ENCODE assay signal across 13 cellular contexts in the genomic region with DNA sequence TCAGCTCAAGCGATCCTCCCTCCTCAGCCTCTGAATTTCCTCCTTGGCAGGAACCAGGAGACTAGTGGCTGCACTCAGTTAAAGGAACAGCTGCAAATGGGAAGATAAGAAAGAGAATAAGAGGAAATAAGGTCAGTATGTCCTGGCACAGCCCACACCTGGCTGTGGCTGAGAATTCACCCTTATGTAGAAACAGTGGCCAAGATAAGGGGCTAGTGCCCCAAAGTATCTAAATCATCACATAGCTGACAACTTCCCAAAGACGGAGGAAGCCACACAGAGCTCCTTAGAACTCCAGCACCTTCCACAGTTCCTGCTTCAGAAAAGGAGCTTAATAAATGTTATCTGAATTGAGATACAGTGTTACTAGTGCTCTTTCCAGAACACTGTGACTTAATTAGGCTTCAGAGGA. TPM values are rescaled to one million over a fixed set of nuclear protein-coding genes. Genes with fewer than 3 reads are reported as not detected.
DNase-seq lines count a peak whose midpoint lies in the region; ATAC-seq and TF ChIP-seq lines count a peak whose summit lies in the region.
"Had no signal": no experiment of that assay in that cellular context is flagged by ENCODE, and none has a peak within 500 bp of the region (broad histone marks: within the 10 kb centered on the region; RNA-seq: fewer than 3 reads in every experiment).

No MANE protein-coding gene starts in this region.

- H3K4me3 ChIP-seq in ACC112 (ENCODE audit: low read depth, low read length) (peak overlapping the region; percentile 29; the same call in 1 of the 2 replicates), esophagus squamous epithelium (no peak overlapping the region), parathyroid adenoma (ENCODE audit: low read depth, low read length) (no peak overlapping the region), aorta (ENCODE audit: low read length in 2 of 2) (no peak overlapping the region)

- TF ChIP-seq CTCF in esophagus squamous epithelium (IDR thresholded peaks at IDR 0.05) (no peak), parathyroid adenoma (IDR thresholded peaks at IDR 0.05) (no peak)

- POLR2A ChIA-PET in activated CD4-positive, alpha-beta T cell treated with anti-CD3 and anti-CD28 coated beads, Interleukin-2, amount 10 ng/mL, durations not matched to agents 7 days and 5 days (lab: Charles Lee) = no interaction called here

- no peak overlapping the region for H3K4me2 ChIP-seq in parathyroid adenoma (ENCODE audit: low read length)

- DNase-seq in OCI-M1 (lab: John Stamatoyannopoulos, UW) = peak; percentile 91
- DNase-seq in esophagus squamous epithelium (lab: John Stamatoyannopoulos, UW) = no peak
- DNase-seq in iPS-NIHi11 (ENCODE audit: low spot score) = no peak
- no peak for DNase-seq in aorta
- no peak for DNase-seq in activated CD4-positive, alpha-beta T cell treated with anti-CD3 and anti-CD28 coated beads, Interleukin-2, amount 10 ng/mL, durations not matched to agents 7 days and 5 days
- DNase-seq: activated gamma-delta T cell, NCI-H1694 treated with DMSO at 0.1 percent for 48 hours had no signal

- no peaks in the 10 kb centered on the region for H3K9me3 Mint-ChIP-seq in activated CD4-positive, alpha-beta T cell treated with anti-CD3 and anti-CD28 coated beads, Interleukin-2, amount 10 ng/mL, durations not matched to agents 7 days and 5 days

- H3K4me1 ChIP-seq in ACC112 (ENCODE audit: control insufficient read depth, insufficient read depth, low read length, unreplicated experiment) (peaks cover 29% of the 10 kb centered on the region), esophagus squamous epithelium (peaks cover 28 to 45% (median 35%) of the 10 kb centered on the region in 3 donors), parathyroid adenoma (no peaks in the 10 kb centered on the region), aorta (ENCODE audit: control insufficient read depth in 1 of 2, insufficient read depth in 2 of 2, low read length in 2 of 2) (no peaks in the 10 kb centered on the region)

- peaks cover 25% of the 10 kb centered on the region for H3K79me2 ChIP-seq in ACC112 (ENCODE audit: control insufficient read depth, insufficient read depth, low read length, unreplicated experiment)
- peaks cover 13% of the 10 kb centered on the region for H3K79me2 ChIP-seq in parathyroid adenoma

- H3K36me3 ChIP-seq in ACC112 (ENCODE audit: insufficient read depth, low read length) = no peaks in the 10 kb centered on the region
- no peaks in the 10 kb centered on the region for H3K36me3 ChIP-seq in esophagus squamous epithelium
- H3K36me3 ChIP-seq in parathyroid adenoma (ENCODE audit: control insufficient read depth, insufficient read depth, low read length) = no peaks in the 10 kb centered on the region
- H3K36me3 ChIP-seq in aorta (ENCODE audit: control insufficient read depth in 1 of 2, insufficient read depth in 2 of 2, low read length in 1 of 2) = no peaks in the 10 kb centered on the region

- CTCF ChIA-PET in activated CD4-positive, alpha-beta T cell treated with anti-CD3 and anti-CD28 coated beads, Interleukin-2, amount 10 ng/mL, durations not matched to agents 7 days and 5 days (lab: Charles Lee) = interaction anchor here (0.7 kb wide), 1 partner anchor 1175 kb away, joined by 3 read pairs; no protein-coding TSS in a partner anchor

- H3K27ac Mint-ChIP-seq in activated CD4-positive, alpha-beta T cell treated with anti-CD3 and anti-CD28 coated beads, Interleukin-2, amount 10 ng/mL, durations not matched to agents 7 days and 5 days = no peak overlapping the region

- intact Hi-C loops in esophagus squamous epithelium (cut with DNase I) = no loop called here
- intact Hi-C loops in aorta (cut with DNase I) = loop anchor here (10.0 kb wide), 3 partner anchors 98 to 352 kb away; a partner anchor contains a TSS

- no peak overlapping the region for H3K9ac ChIP-seq in parathyroid adenoma

- 43% methylated on average over 2 of the region's 2 CpGs for WGBS in esophagus squamous epithelium, 2 donors
- WGBS in aorta, 2 donors = 61 to 63% methylated on average over 2 of the region's 2 CpGs

- H2AFZ ChIP-seq in ACC112 (ENCODE audit: low read length, unreplicated experiment) = peak overlapping the region; percentile 44
- no peak overlapping the region for H2AFZ ChIP-seq in parathyroid adenoma

- H3K9me3 ChIP-seq in esophagus squamous epithelium (no peaks in the 10 kb centered on the region), parathyroid adenoma (ENCODE audit: control insufficient read depth, low read length) (no peaks in the 10 kb centered on the region), aorta (ENCODE audit: control insufficient read depth, low read length) (no peaks in the 10 kb centered on the region)

- no peak for TF ChIP-seq POLR2A in esophagus squamous epithelium (IDR thresholded peaks at IDR 0.05)

- no peaks in the 10 kb centered on the region for H3K27me3 Mint-ChIP-seq in activated CD4-positive, alpha-beta T cell treated with anti-CD3 and anti-CD28 coated beads, Interleukin-2, amount 10 ng/mL, durations not matched to agents 7 days and 5 days

- H3K36me3 Mint-ChIP-seq in activated CD4-positive, alpha-beta T cell treated with anti-CD3 and anti-CD28 coated beads, Interleukin-2, amount 10 ng/mL, durations not matched to agents 7 days and 5 days (ENCODE audit: low read depth) = peaks cover 16% of the 10 kb centered on the region

- peaks cover 24% of the 10 kb centered on the region for H3K4me1 Mint-ChIP-seq in activated CD4-positive, alpha-beta T cell treated with anti-CD3 and anti-CD28 coated beads, Interleukin-2, amount 10 ng/mL, durations not matched to agents 7 days and 5 days

- ATAC-seq in HG02870 (IDR thresholded peaks at IDR 0.05; ENCODE audit: unreplicated experiment) (no peak), aorta (ENCODE audit: low FRiP score) (no peak)
- ATAC-seq: activated CD4-positive, CD25-positive, alpha-beta regulatory T cell treated with anti-CD3 and anti-CD28 coated beads, Interleukin-2, amount 50 U/mL, for 24 hours had no signal

- H3K27ac ChIP-seq in ACC112 (ENCODE audit: low read depth, low read length) = peak overlapping the region; percentile 100
- H3K27ac ChIP-seq in esophagus squamous epithelium = peak overlapping the region; percentile 95 to 98 (median 97)
- H3K27ac ChIP-seq in parathyroid adenoma = peak overlapping the region; percentile 57
- peak overlapping the region in 1 of 2 donors; percentile 84 for H3K27ac ChIP-seq in aorta (ENCODE audit: low read depth in 1 of 2, low read length in 2 of 2)

- H3K4me3 Mint-ChIP-seq in activated CD4-positive, alpha-beta T cell treated with anti-CD3 and anti-CD28 coated beads, Interleukin-2, amount 10 ng/mL, durations not matched to agents 7 days and 5 days = no peak overlapping the region

- H3K27me3 ChIP-seq in ACC112 (ENCODE audit: insufficient read depth, low read length) (no peaks in the 10 kb centered on the region), esophagus squamous epithelium (no peaks in the 10 kb centered on the region), parathyroid adenoma (ENCODE audit: control insufficient read depth, insufficient read depth, low read length) (no peaks in the 10 kb centered on the region), aorta (ENCODE audit: control insufficient read depth in 1 of 2, insufficient read depth in 2 of 2, low read length in 1 of 2) (no peaks in the 10 kb centered on the region)

RNA-seq across cellular contexts. Expression of a gene that starts 2.3 kb away (rescaled TPM):
- total RNA-seq in esophagus squamous epithelium = 10 to 100 TPM; 40.4 to 56.0 (median 44.7) TPM
- total RNA-seq in aorta = 10 to 100 TPM; 31.8 to 31.9 TPM
- 10 to 100 TPM; 18.4 to 23.7 TPM for polyA plus RNA-seq in aorta
- 10 to 100 TPM; 18.2 to 18.9 TPM for total RNA-seq in activated CD4-positive, alpha-beta T cell treated with anti-CD3 and anti-CD28 coated beads, Interleukin-2, amount 10 ng/mL, durations not matched to agents 7 days and 5 days

RNA-seq across cellular contexts. Expression of a gene that starts 33.2 kb away (rescaled TPM):
- total RNA-seq in esophagus squamous epithelium = not detected
- total RNA-seq in aorta = not detected
- not detected for polyA plus RNA-seq in aorta
- not detected for total RNA-seq in activated CD4-positive, alpha-beta T cell treated with anti-CD3 and anti-CD28 coated beads, Interleukin-2, amount 10 ng/mL, durations not matched to agents 7 days and 5 days
- total RNA-seq: dermis microvascular lymphatic vessel endothelial cell, pulmonary artery endothelial cell had no signal
